In the genomic region with DNA sequence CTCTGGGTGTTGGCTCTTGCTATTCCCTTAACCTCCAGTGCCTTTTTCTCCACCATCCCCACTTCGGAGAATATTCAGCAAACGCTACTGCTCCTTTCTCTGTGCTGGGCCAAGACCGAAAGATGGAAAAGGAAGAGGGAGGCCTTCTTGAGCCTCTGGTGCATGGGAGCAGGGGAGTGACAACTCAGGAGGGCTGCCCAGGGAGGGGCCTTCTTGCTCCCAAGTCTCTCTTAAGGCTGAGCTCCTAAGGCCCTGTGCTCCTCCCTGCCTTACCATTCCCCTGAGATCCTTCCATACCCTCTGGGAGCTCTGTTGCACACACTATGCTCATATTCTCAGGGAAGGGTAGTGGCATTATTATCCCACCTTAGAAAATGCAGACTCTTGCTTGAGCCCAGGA, we compare ENCODE assay signal across 15 cellular contexts. TPM values are rescaled to one million over a fixed set of nuclear protein-coding genes. Genes with fewer than 3 reads are reported as not detected.
A peak's percentile ranks its signal among the peaks of the same experiment; 100 is the strongest.
DNase-seq lines count a peak whose midpoint lies in the region; ATAC-seq, FAIRE-seq and TF ChIP-seq lines count a peak whose summit lies in the region.
"Had no signal": no experiment of that assay in that cellular context is flagged by ENCODE, and none has a peak within 500 bp of the region (broad histone marks: within the 10 kb centered on the region; RNA-seq: fewer than 3 reads in every experiment).

No MANE protein-coding gene starts in this region.

- 75% methylated on average over 3 of the region's 3 CpGs for WGBS in K562 (ENCODE audit: insufficient coverage, low coverage, missing lambda C conversion rate)

- no TSS peak for BruUV-seq in A673 (replicated peaks; lab: Mats Ljungman, UMichigan)
- BruUV-seq in K562 (replicated peaks; lab: Mats Ljungman, UMichigan): no TSS peak

- H3K27ac Mint-ChIP-seq in naive thymus-derived CD8-positive, alpha-beta T cell: peak overlapping the region in 9 of 10 donors; percentile 47 to 98 (median 66)

- TF ChIP-seq EP300 in K562 (IDR thresholded peaks at IDR 0.05; ENCODE audit: low read length): no peak

- ATAC-seq in K562 (no peak), GM18861 (IDR thresholded peaks at IDR 0.05; ENCODE audit: unreplicated experiment) (no peak)
- ATAC-seq in naive thymus-derived CD8-positive, alpha-beta T cell: no peak

- peaks cover 65% of the 10 kb centered on the region for H3K4me1 ChIP-seq in A673 (ENCODE audit: insufficient read depth, low read length, poor library complexity, severe bottlenecking)
- H3K4me1 ChIP-seq in K562 (replicated peaks in 1 of 2; ENCODE audit: control insufficient read depth in 2 of 2, insufficient read depth in 2 of 2, low read length in 2 of 2): peaks cover 18 to 44% of the 10 kb centered on the region in 2 experiments

- in situ Hi-C loops in K562 (cut with MboI): no loop called here

- no peak for FAIRE-seq in K562 (lab: Jason Lieb, UNC)

- peaks cover 44 to 94% (median 88%) of the 10 kb centered on the region in 4 donors for H3K4me1 Mint-ChIP-seq in naive thymus-derived CD8-positive, alpha-beta T cell

- POLR2A ChIA-PET in A673 (lab: Charles Lee; ENCODE audit: low non-redundant PET) (no interaction called here), K562 (lab: Yijun Ruan, JAX) (interaction anchor here (0.6 to 3.6 kb wide), 2 partner anchors 11 to 137 kb away, joined by 3 to 18 read pairs; no protein-coding TSS in a partner anchor)
- POLR2A ChIA-PET in naive thymus-derived CD8-positive, alpha-beta T cell (lab: Charles Lee): interaction anchor here (1.1 to 3.9 kb wide), 4 partner anchors 10 to 37 kb away, joined by 4 to 22 read pairs (median 5); no protein-coding TSS in a partner anchor

- peaks cover 92% of the 10 kb centered on the region for H3K79me2 ChIP-seq in K562 (ENCODE audit: control insufficient read depth, insufficient read depth, low read length)

- H3K4me3 ChIP-seq in A673 (ENCODE audit: low read depth, low read length, poor library complexity, severe bottlenecking) (no peak overlapping the region), K562 (no peak overlapping the region)

- DNase-seq in A673 (ENCODE audit: low spot score): no peak
- DNase-seq in ELR (ENCODE audit: low read depth): peak; percentile 11
- no peak for DNase-seq in K562 (ENCODE audit: extremely low read depth in 1 of 4, low spot score in 3 of 4)
- no peak for DNase-seq in naive thymus-derived CD8-positive, alpha-beta T cell
- DNase-seq in D341Med (ENCODE audit: low spot score): no peak
- no peak for DNase-seq in iPS-NIHi11 (ENCODE audit: low spot score)
- DNase-seq in epidermal melanocyte (ENCODE audit: insufficient read length, low spot score): no peak
- DNase-seq: activated CD4-positive, alpha-beta T cell treated with anti-CD3 and anti-CD28 coated beads for 1 hour; BE2C; Karpas-422; NCI-H1694 treated with DMSO at 0.1 percent for 48 hours; NCI-H774; SK-N-SH; stimulated activated CD4-positive, alpha-beta T cell treated with anti-CD3 and anti-CD28 coated beads, Interleukin-15, amount 100 ng/mL, for 24 hours had no signal

- no peak for TF ChIP-seq CTCF in A673 (conservative IDR thresholded peaks at IDR 0.05; ENCODE audit: low read depth, low read length)
- no peak for TF ChIP-seq CTCF in K562 (IDR thresholded peaks at IDR 0.05 in 2 of 3, conservative IDR thresholded peaks at IDR 0.05 in 1 of 3; ENCODE audit: insufficient read depth in 2 of 3, low read depth in 1 of 3, low read length in 3 of 3)

- H3K27ac ChIP-seq in A673 (ENCODE audit: low read depth, low read length, poor library complexity, severe bottlenecking): peak overlapping the region; percentile 87
- no peak overlapping the region; the same call in 2 of the 3 replicates for H3K27ac ChIP-seq in K562 (ENCODE audit: extremely low read depth, low read depth, low read length)

- peaks cover 8% of the 10 kb centered on the region for H3K9me1 ChIP-seq in K562 (ENCODE audit: control insufficient read depth, insufficient read depth, low read length)

- CTCF ChIA-PET in A673 (lab: Charles Lee): no interaction called here
- CTCF ChIA-PET in K562 (lab: Yijun Ruan, JAX; ENCODE audit: low intra/inter-chr PET ratio): no interaction called here

- no peak overlapping the region for H2AFZ ChIP-seq in K562 (ENCODE audit: low read depth, low read length)

- peaks cover 0 to 13% (median 0%) of the 10 kb centered on the region in 3 donors for H3K36me3 Mint-ChIP-seq in naive thymus-derived CD8-positive, alpha-beta T cell

- no peak overlapping the region for H3K4me3 Mint-ChIP-seq in naive thymus-derived CD8-positive, alpha-beta T cell

- H3K9ac ChIP-seq in K562 (ENCODE audit: insufficient read depth in 1 of 2, low read depth in 2 of 2, low read length in 2 of 2): peak overlapping the region in 1 of 2 experiments; percentile 14; a peak in 1 of 4 replicates
- H3K9ac ChIP-seq: SK-N-SH had no signal

- TF ChIP-seq RAD21 in K562 (CRISPR knock-in tag; conservative IDR thresholded peaks at IDR 0.05 in 1 of 2, IDR thresholded peaks at IDR 0.05 in 1 of 2): no peak

- no peak for TF ChIP-seq POLR2A in K562 (conservative IDR thresholded peaks at IDR 0.05)

- no peaks in the 10 kb centered on the region for H3K9me3 ChIP-seq in A673 (ENCODE audit: low read depth, low read length, poor library complexity, severe bottlenecking)
- H3K9me3 ChIP-seq in K562 (replicated peaks; ENCODE audit: control insufficient read depth, insufficient read depth, low read depth, low read length): no peaks in the 10 kb centered on the region
- H3K9me3 ChIP-seq: BE2C, SK-N-SH had no signal

- H4K20me1 ChIP-seq in K562 (replicated peaks; ENCODE audit: control insufficient read depth, insufficient read depth, low read length): peaks cover 62% of the 10 kb centered on the region

- peaks cover 16% of the 10 kb centered on the region for H3K36me3 ChIP-seq in A673 (ENCODE audit: insufficient read depth, low read length, poor library complexity, severe bottlenecking)
- peaks cover 88% of the 10 kb centered on the region; the same call in 2 of the 3 replicates for H3K36me3 ChIP-seq in K562 (ENCODE audit: control insufficient read depth, insufficient read depth, low read length)

- H3K9me3 Mint-ChIP-seq in naive thymus-derived CD8-positive, alpha-beta T cell: no peaks in the 10 kb centered on the region

- H3K4me2 ChIP-seq in K562 (ENCODE audit: insufficient read depth, low read length): no peak overlapping the region
- H3K4me2 ChIP-seq: SK-N-SH had no signal

- intact Hi-C loops in A673 (cut with micrococcal nuclease; ENCODE audit: unreplicated experiment) (no loop called here), K562 (cut with micrococcal nuclease) (no loop called here)

- H3K27me3 Mint-ChIP-seq in naive thymus-derived CD8-positive, alpha-beta T cell: no peaks in the 10 kb centered on the region

- H3K27me3 ChIP-seq in A673 (replicated peaks; ENCODE audit: insufficient read depth, low read depth, low read length, poor library complexity) (no peaks in the 10 kb centered on the region), K562 (ENCODE audit: control insufficient read depth in 2 of 2, insufficient read depth in 2 of 2, low read length in 2 of 2) (no peaks in the 10 kb centered on the region)
- H3K27me3 ChIP-seq: BE2C had no signal

TF ChIP-seq in K562, 482 proteins besides CTCF, POLR2A, EP300 and RAD21:
- TF ChIP-seq EZH2 (IDR thresholded peaks at IDR 0.05; ENCODE audit: borderline replicate concordance, low read depth, low read length) (no peak), FOXP1 (CRISPR knock-in tag; IDR thresholded peaks at IDR 0.05) (no peak), RBFOX2 (IDR thresholded peaks at IDR 0.05; ENCODE audit: low read depth, low read length) (no peak), SUPT5H (IDR thresholded peaks at IDR 0.05) (0 out of 2 replicates have a peak, but pooled peaks have one; percentile 19), MCM2 (IDR thresholded peaks at IDR 0.05; ENCODE audit: low read depth) (no peak), TRIM28 (IDR thresholded peaks at IDR 0.05) (no peak)

RNA-seq across cellular contexts. Expression of a gene that starts 34.9 kb away (rescaled TPM):
- 109 and 133 TPM in 2 replicates for total RNA-seq in A673 (2021)
- 50.2 and 69.6 TPM in 2 replicates for total RNA-seq in K562 (2011; cell fraction: chromatin; rRNA removed; ENCODE audit: low replicate concordance)
- total RNA-seq in K562 (2011; cell fraction: nucleolus; rRNA removed): 38.4 and 40.4 TPM in 2 replicates
- total RNA-seq in K562 (2011; cell fraction: nucleoplasm; rRNA removed): 52.1 and 86.9 TPM in 2 replicates
- 46.7 and 52.0 TPM in 2 replicates for total RNA-seq in K562 (2014; rRNA removed)
- total RNA-seq in K562 (2014; rRNA removed; fragmentation: Illumina TruSeq; extraction: Trizol): 37.4 and 46.7 TPM in 2 replicates
- 22.9 and 23.4 TPM in 2 replicates for total RNA-seq in K562 (2015; rRNA removed; fragmentation: Illumina TruSeq; extraction: Trizol)
- 63.8 and 75.3 TPM in 2 replicates for total RNA-seq in K562 (2021)
- polyA plus RNA-seq in K562 (2011; rRNA removed): 28.2 and 32.5 TPM in 2 replicates
- 33.3 and 57.9 TPM in 2 replicates for polyA plus RNA-seq in K562 (2011; cell fraction: cytosol; rRNA removed)
- polyA plus RNA-seq in K562 (2011; cell fraction: nucleus; rRNA removed): 25.5 and 39.5 TPM in 2 replicates
- 29.2 and 33.2 TPM in 2 replicates for polyA plus RNA-seq in K562 (2012)
- 59.9 and 64.4 TPM in 2 replicates for polyA plus RNA-seq in K562 (2014; fragmentation: Illumina TruSeq; extraction: Trizol)
- 10 to 100 TPM; 10.8 to 14.3 TPM for polyA plus RNA-seq in K562 (2014; fragmentation: Nextera tagmentation; extraction: Ambion mirVana)
- 38.6 and 41.3 TPM in 2 replicates for polyA plus RNA-seq in K562 (2014; rRNA removed)
- 22.2 and 28.8 TPM in 2 replicates for polyA minus RNA-seq in K562 (2011; rRNA and poly(A)+ RNA removed)
- polyA minus RNA-seq in K562 (2011; cell fraction: cytosol; rRNA and poly(A)+ RNA removed): 40.8 and 46.0 TPM in 2 replicates
- 10.2 and 14.4 TPM in 2 replicates for polyA minus RNA-seq in K562 (2011; cell fraction: nucleus; rRNA and poly(A)+ RNA removed)
- 10 to 100 TPM; 12.5 to 12.8 TPM for total RNA-seq in naive thymus-derived CD8-positive, alpha-beta T cell
- 1 to 10 TPM; 2.1 to 5.3 (median 3.2) TPM for polyA plus RNA-seq in naive thymus-derived CD8-positive, alpha-beta T cell
